8 cellular contexts compared by ENCODE assay signal in genomic region chr11:115501895-115502589, GRCh38. TPM values are rescaled to one million over a fixed set of nuclear protein-coding genes. Genes with fewer than 3 reads are reported as not detected.
DNase-seq lines count a peak whose midpoint lies in the region; ATAC-seq and TF ChIP-seq lines count a peak whose summit lies in the region.

No MANE protein-coding gene starts in this region.

- H3K36me3 ChIP-seq in KMS-11 (ENCODE audit: insufficient read depth) (no peaks in the 10 kb centered on the region), neural cell (ENCODE audit: insufficient read depth, low read length) (no peaks in the 10 kb centered on the region)

- TF ChIP-seq CTCF in KMS-11 (conservative IDR thresholded peaks at IDR 0.05; ENCODE audit: low read depth, low read length) (no peak), neural cell (IDR thresholded peaks at IDR 0.05; ENCODE audit: poor library complexity, severe bottlenecking) (no peak)

- H3F3A ChIP-seq in neural cell (ENCODE audit: insufficient read depth, low read length, poor library complexity, severe bottlenecking), result no peaks in the 10 kb centered on the region

- H3K9me3 ChIP-seq in neural cell (ENCODE audit: low read length), result no peaks in the 10 kb centered on the region

- H4K20me1 ChIP-seq in KMS-11 (ENCODE audit: insufficient read depth) (no peaks in the 10 kb centered on the region), neural cell (ENCODE audit: insufficient read depth) (no peaks in the 10 kb centered on the region)

- H3K9ac ChIP-seq in KMS-11 (peak overlapping the region; percentile 69), neural cell (ENCODE audit: low read length) (peak overlapping the region; percentile 85)

- H2AFZ ChIP-seq in KMS-11 (ENCODE audit: low read depth) (peak overlapping the region; percentile 18; the same call in 1 of the 2 replicates), neural cell (ENCODE audit: low read depth, low read length) (no peak overlapping the region)

- no peaks in the 10 kb centered on the region for H3K9me2 ChIP-seq in neural cell (ENCODE audit: insufficient read depth, low read length)

- H3K27me3 ChIP-seq in KMS-11 (ENCODE audit: insufficient read depth, low read depth) (no peaks in the 10 kb centered on the region; the same call in 1 of the 2 replicates), neural cell (ENCODE audit: insufficient read depth, low read depth, low read length) (no peaks in the 10 kb centered on the region)

- peaks cover 56% of the 10 kb centered on the region; the same call in 1 of the 2 replicates for H3K79me2 ChIP-seq in KMS-11 (ENCODE audit: insufficient read depth, low read depth)
- H3K79me2 ChIP-seq in neural cell (replicated peaks; ENCODE audit: insufficient read depth, low read length), result peaks cover 67% of the 10 kb centered on the region

- DNase-seq in EH (ENCODE audit: low read depth) (peak; percentile 2), caudate nucleus (lab: John Stamatoyannopoulos, UW) (peak in 30 of 61 donors; percentile 4 to 73 (median 34)), DMS114 treated with DMSO at 0.1 percent for 48 hours (lab: John Stamatoyannopoulos, UW; ENCODE audit: unreplicated experiment) (no peak), CD1c-positive myeloid dendritic cell (ENCODE audit: extremely low spot score) (no peak)
- DNase-seq in stimulated activated naive CD4-positive, alpha-beta T cell treated with Interleukin-2 at 50 U/mL for 16 hours (lab: John Stamatoyannopoulos, UW), result no peak

- no peak for ATAC-seq in GM21576 (IDR thresholded peaks at IDR 0.05; ENCODE audit: unreplicated experiment)

- peak; percentile 10 for TF ChIP-seq EP300 in neural cell (conservative IDR thresholded peaks at IDR 0.05; ENCODE audit: poor library complexity, severe bottlenecking)

- peak; percentile 39 for TF ChIP-seq RAD21 in neural cell (conservative IDR thresholded peaks at IDR 0.05)

- H3K4me1 ChIP-seq in KMS-11 (ENCODE audit: low read depth, poor library complexity, severe bottlenecking), result peaks cover 38% of the 10 kb centered on the region

- peak overlapping the region; percentile 65 for H3K27ac ChIP-seq in KMS-11
- H3K27ac ChIP-seq in caudate nucleus (ENCODE audit: low read depth, low read length), result peak overlapping the region; percentile 97
- peak overlapping the region; percentile 79 for H3K27ac ChIP-seq in neural cell (ENCODE audit: low read length)

- H3K4me2 ChIP-seq in KMS-11 (peak overlapping the region; percentile 51; the same call in 1 of the 2 replicates), neural cell (ENCODE audit: low read length) (peak overlapping the region; percentile 82)

- H3K4me3 ChIP-seq in KMS-11 (IDR thresholded peaks at IDR 0.05; ENCODE audit: insufficient read depth, low read depth, low read length) (no peak overlapping the region), neural cell (ENCODE audit: low read length) (peak overlapping the region; percentile 80)

TF ChIP-seq in neural cell, 6 proteins besides CTCF, POLR2A, EP300 and RAD21:
- TF ChIP-seq POLR2AphosphoS5 (IDR thresholded peaks at IDR 0.05) (no peak), REST (IDR thresholded peaks at IDR 0.05; ENCODE audit: borderline replicate concordance) (no peak), MXI1 (conservative IDR thresholded peaks at IDR 0.05; ENCODE audit: poor library complexity, severe bottlenecking) (peak; percentile 30), TAF1 (IDR thresholded peaks at IDR 0.05; ENCODE audit: low read depth) (no peak), SMC3 (conservative IDR thresholded peaks at IDR 0.05; ENCODE audit: poor library complexity) (peak; percentile 45)

RNA-seq across cellular contexts. Expression of gene CADM1, which starts 2.2 kb away (rescaled TPM):
- 89.0 and 92.1 TPM in 2 replicates for polyA plus RNA-seq in neural cell
- 218 and 257 TPM in 2 replicates for polyA minus RNA-seq in neural cell
